In the genomic region with DNA sequence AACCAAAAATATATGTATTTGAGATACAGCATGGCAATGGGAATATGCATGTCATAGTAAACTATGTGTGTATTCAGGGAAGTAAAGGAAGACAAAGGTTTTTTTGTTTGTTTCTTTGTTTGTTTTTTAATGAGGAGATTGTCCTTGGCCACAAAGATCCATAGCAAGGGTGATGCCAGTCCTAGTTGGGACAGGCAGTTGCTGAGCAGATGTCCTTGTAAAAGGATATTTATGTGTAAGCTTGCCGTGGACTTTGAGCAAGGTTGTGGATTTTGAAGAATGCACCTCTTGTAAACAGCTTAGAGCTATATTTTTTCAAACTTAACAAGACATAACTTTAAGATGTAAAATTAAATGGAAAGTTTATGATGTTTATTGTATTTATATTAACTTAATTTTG, we compare ENCODE assay signal across 1 cellular context.
TF ChIP-seq lines count a peak whose summit lies in the region.

No MANE protein-coding gene starts in this region.

TF ChIP-seq in HepG2, 621 proteins besides CTCF, POLR2A, EP300 and RAD21:
- TF ChIP-seq ZNF556 (CRISPR knock-in tag; IDR thresholded peaks at IDR 0.05; ENCODE audit: borderline replicate concordance) (no peak), ELF3 (CRISPR knock-in tag; IDR thresholded peaks at IDR 0.05) (peak; percentile 18; the same call in 1 of the 2 replicates), NCOA2 (CRISPR knock-in tag; IDR thresholded peaks at IDR 0.05) (peak; percentile 51; the same call in 1 of the 2 replicates), KDM5B (CRISPR knock-in tag; IDR thresholded peaks at IDR 0.05; ENCODE audit: borderline replicate concordance) (no peak), HES4 (CRISPR knock-in tag; IDR thresholded peaks at IDR 0.05; ENCODE audit: borderline replicate concordance) (no peak), FOXP1 (IDR thresholded peaks at IDR 0.05) (no peak), FOXP1 (CRISPR knock-in tag; IDR thresholded peaks at IDR 0.05) (0 out of 2 replicates have a peak, but pooled peaks have one; percentile 50), PAWR (CRISPR knock-in tag; IDR thresholded peaks at IDR 0.05; ENCODE audit: borderline replicate concordance) (no peak), STAG1 (CRISPR knock-in tag; IDR thresholded peaks at IDR 0.05) (no peak), SOX5 (CRISPR knock-in tag; IDR thresholded peaks at IDR 0.05; ENCODE audit: borderline replicate concordance) (peak; percentile 34; the same call in 1 of the 2 replicates), ZNF792 (CRISPR knock-in tag; IDR thresholded peaks at IDR 0.05) (no peak), ZNF496 (CRISPR knock-in tag; IDR thresholded peaks at IDR 0.05; ENCODE audit: insufficient replicate concordance) (no peak), HCFC1 (IDR thresholded peaks at IDR 0.05; ENCODE audit: low read depth, low read length) (no peak), ZSCAN9 (CRISPR knock-in tag; IDR thresholded peaks at IDR 0.05; ENCODE audit: borderline replicate concordance) (no peak), SSRP1 (CRISPR knock-in tag; IDR thresholded peaks at IDR 0.05) (no peak), SOX13 (IDR thresholded peaks at IDR 0.05) (no peak), SOX13 (CRISPR knock-in tag; conservative IDR thresholded peaks at IDR 0.05 in 1 of 2, IDR thresholded peaks at IDR 0.05 in 1 of 2) (peak in 1 of 2 experiments; percentile 62; a peak in 2 of 4 replicates), ZNF530 (CRISPR knock-in tag; IDR thresholded peaks at IDR 0.05; ENCODE audit: low read depth) (no peak), GATAD2A (CRISPR knock-in tag; IDR thresholded peaks at IDR 0.05) (peak; percentile 66), ZBTB1 (CRISPR knock-in tag; IDR thresholded peaks at IDR 0.05; ENCODE audit: borderline replicate concordance) (no peak), BRCA1 (CRISPR knock-in tag; IDR thresholded peaks at IDR 0.05) (no peak), ZBTB20 (CRISPR knock-in tag; IDR thresholded peaks at IDR 0.05; ENCODE audit: borderline replicate concordance, low read depth) (no peak), ZNF616 (CRISPR knock-in tag; IDR thresholded peaks at IDR 0.05; ENCODE audit: low read depth) (no peak), ZNF552 (CRISPR knock-in tag; IDR thresholded peaks at IDR 0.05; ENCODE audit: borderline replicate concordance) (no peak), RBFOX2 (IDR thresholded peaks at IDR 0.05; ENCODE audit: low read depth, low read length) (no peak), SNAI1 (CRISPR knock-in tag; IDR thresholded peaks at IDR 0.05; ENCODE audit: borderline replicate concordance) (no peak), CENPT (CRISPR knock-in tag; IDR thresholded peaks at IDR 0.05; ENCODE audit: low read depth) (no peak), FOXA3 (CRISPR knock-in tag; IDR thresholded peaks at IDR 0.05) (peak; percentile 39), HNF4A (CRISPR knock-in tag; IDR thresholded peaks at IDR 0.05) (peak; percentile 35; the same call in 1 of the 2 replicates)
- TF ChIP-seq, protein P1, sequence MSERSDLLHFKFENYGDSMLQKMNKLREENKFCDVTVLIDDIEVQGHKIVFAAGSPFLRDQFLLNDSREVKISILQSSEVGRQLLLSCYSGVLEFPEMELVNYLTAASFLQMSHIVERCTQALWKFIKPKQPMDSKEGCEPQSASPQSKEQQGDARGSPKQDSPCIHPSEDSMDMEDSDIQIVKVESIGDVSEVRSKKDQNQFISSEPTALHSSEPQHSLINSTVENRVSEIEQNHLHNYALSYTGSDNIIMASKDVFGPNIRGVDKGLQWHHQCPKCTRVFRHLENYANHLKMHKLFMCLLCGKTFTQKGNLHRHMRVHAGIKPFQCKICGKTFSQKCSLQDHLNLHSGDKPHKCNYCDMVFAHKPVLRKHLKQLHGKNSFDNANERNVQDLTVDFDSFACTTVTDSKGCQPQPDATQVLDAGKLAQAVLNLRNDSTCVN (CRISPR knock-in tag; IDR thresholded peaks at IDR 0.05; ENCODE audit: borderline replicate concordance): no peak
- TF ChIP-seq, protein P2, sequence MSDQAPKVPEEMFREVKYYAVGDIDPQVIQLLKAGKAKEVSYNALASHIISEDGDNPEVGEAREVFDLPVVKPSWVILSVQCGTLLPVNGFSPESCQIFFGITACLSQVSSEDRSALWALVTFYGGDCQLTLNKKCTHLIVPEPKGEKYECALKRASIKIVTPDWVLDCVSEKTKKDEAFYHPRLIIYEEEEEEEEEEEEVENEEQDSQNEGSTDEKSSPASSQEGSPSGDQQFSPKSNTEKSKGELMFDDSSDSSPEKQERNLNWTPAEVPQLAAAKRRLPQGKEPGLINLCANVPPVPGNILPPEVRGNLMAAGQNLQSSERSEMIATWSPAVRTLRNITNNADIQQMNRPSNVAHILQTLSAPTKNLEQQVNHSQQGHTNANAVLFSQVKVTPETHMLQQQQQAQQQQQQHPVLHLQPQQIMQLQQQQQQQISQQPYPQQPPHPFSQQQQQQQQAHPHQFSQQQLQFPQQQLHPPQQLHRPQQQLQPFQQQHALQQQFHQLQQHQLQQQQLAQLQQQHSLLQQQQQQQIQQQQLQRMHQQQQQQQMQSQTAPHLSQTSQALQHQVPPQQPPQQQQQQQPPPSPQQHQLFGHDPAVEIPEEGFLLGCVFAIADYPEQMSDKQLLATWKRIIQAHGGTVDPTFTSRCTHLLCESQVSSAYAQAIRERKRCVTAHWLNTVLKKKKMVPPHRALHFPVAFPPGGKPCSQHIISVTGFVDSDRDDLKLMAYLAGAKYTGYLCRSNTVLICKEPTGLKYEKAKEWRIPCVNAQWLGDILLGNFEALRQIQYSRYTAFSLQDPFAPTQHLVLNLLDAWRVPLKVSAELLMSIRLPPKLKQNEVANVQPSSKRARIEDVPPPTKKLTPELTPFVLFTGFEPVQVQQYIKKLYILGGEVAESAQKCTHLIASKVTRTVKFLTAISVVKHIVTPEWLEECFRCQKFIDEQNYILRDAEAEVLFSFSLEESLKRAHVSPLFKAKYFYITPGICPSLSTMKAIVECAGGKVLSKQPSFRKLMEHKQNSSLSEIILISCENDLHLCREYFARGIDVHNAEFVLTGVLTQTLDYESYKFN (CRISPR knock-in tag; conservative IDR thresholded peaks at IDR 0.05): peak; percentile 40
- TF ChIP-seq, protein P3, sequence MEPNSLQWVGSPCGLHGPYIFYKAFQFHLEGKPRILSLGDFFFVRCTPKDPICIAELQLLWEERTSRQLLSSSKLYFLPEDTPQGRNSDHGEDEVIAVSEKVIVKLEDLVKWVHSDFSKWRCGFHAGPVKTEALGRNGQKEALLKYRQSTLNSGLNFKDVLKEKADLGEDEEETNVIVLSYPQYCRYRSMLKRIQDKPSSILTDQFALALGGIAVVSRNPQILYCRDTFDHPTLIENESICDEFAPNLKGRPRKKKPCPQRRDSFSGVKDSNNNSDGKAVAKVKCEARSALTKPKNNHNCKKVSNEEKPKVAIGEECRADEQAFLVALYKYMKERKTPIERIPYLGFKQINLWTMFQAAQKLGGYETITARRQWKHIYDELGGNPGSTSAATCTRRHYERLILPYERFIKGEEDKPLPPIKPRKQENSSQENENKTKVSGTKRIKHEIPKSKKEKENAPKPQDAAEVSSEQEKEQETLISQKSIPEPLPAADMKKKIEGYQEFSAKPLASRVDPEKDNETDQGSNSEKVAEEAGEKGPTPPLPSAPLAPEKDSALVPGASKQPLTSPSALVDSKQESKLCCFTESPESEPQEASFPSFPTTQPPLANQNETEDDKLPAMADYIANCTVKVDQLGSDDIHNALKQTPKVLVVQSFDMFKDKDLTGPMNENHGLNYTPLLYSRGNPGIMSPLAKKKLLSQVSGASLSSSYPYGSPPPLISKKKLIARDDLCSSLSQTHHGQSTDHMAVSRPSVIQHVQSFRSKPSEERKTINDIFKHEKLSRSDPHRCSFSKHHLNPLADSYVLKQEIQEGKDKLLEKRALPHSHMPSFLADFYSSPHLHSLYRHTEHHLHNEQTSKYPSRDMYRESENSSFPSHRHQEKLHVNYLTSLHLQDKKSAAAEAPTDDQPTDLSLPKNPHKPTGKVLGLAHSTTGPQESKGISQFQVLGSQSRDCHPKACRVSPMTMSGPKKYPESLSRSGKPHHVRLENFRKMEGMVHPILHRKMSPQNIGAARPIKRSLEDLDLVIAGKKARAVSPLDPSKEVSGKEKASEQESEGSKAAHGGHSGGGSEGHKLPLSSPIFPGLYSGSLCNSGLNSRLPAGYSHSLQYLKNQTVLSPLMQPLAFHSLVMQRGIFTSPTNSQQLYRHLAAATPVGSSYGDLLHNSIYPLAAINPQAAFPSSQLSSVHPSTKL (CRISPR knock-in tag; IDR thresholded peaks at IDR 0.05): peak; percentile 67
- TF ChIP-seq, protein P4, sequence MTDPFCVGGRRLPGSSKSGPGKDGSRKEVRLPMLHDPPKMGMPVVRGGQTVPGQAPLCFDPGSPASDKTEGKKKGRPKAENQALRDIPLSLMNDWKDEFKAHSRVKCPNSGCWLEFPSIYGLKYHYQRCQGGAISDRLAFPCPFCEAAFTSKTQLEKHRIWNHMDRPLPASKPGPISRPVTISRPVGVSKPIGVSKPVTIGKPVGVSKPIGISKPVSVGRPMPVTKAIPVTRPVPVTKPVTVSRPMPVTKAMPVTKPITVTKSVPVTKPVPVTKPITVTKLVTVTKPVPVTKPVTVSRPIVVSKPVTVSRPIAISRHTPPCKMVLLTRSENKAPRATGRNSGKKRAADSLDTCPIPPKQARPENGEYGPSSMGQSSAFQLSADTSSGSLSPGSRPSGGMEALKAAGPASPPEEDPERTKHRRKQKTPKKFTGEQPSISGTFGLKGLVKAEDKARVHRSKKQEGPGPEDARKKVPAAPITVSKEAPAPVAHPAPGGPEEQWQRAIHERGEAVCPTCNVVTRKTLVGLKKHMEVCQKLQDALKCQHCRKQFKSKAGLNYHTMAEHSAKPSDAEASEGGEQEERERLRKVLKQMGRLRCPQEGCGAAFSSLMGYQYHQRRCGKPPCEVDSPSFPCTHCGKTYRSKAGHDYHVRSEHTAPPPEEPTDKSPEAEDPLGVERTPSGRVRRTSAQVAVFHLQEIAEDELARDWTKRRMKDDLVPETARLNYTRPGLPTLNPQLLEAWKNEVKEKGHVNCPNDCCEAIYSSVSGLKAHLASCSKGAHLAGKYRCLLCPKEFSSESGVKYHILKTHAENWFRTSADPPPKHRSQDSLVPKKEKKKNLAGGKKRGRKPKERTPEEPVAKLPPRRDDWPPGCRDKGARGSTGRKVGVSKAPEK (CRISPR knock-in tag; IDR thresholded peaks at IDR 0.05; ENCODE audit: borderline replicate concordance): no peak
- TF ChIP-seq, protein P5, sequence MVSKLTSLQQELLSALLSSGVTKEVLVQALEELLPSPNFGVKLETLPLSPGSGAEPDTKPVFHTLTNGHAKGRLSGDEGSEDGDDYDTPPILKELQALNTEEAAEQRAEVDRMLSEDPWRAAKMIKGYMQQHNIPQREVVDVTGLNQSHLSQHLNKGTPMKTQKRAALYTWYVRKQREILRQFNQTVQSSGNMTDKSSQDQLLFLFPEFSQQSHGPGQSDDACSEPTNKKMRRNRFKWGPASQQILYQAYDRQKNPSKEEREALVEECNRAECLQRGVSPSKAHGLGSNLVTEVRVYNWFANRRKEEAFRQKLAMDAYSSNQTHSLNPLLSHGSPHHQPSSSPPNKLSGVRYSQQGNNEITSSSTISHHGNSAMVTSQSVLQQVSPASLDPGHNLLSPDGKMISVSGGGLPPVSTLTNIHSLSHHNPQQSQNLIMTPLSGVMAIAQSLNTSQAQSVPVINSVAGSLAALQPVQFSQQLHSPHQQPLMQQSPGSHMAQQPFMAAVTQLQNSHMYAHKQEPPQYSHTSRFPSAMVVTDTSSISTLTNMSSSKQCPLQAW (CRISPR knock-in tag; IDR thresholded peaks at IDR 0.05): no peak
- TF ChIP-seq, protein P6, sequence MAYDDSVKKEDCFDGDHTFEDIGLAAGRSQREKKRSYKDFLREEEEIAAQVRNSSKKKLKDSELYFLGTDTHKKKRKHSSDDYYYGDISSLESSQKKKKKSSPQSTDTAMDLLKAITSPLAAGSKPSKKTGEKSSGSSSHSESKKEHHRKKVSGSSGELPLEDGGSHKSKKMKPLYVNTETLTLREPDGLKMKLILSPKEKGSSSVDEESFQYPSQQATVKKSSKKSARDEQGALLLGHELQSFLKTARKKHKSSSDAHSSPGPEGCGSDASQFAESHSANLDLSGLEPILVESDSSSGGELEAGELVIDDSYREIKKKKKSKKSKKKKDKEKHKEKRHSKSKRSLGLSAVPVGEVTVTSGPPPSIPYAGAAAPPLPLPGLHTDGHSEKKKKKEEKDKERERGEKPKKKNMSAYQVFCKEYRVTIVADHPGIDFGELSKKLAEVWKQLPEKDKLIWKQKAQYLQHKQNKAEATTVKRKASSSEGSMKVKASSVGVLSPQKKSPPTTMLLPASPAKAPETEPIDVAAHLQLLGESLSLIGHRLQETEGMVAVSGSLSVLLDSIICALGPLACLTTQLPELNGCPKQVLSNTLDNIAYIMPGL (CRISPR knock-in tag; IDR thresholded peaks at IDR 0.05; ENCODE audit: borderline replicate concordance in 1 of 2, low read depth in 1 of 2): no peak
